ENCODE assay signal across 21 cellular contexts in genomic region chr4:104915864-104916263, GRCh38.
"Had no signal": no experiment of that assay in that cellular context is flagged by ENCODE, and none has a peak within 500 bp of the region (broad histone marks: within the 10 kb centered on the region; RNA-seq: fewer than 3 reads in every experiment).

No MANE protein-coding gene starts in this region.

- FAIRE-seq: endometrium, urothelium cell line had no signal

- H3K27ac ChIP-seq: breast epithelium, epithelial cell of prostate, esophagus squamous epithelium, lower lobe of right lung, right atrium auricular region had no signal

- H3K9me3 ChIP-seq: breast epithelium, esophagus squamous epithelium, lower lobe of right lung, right atrium auricular region had no signal

- H3K27me3 ChIP-seq: breast epithelium, esophagus squamous epithelium, right atrium auricular region had no signal

- H3K4me3 ChIP-seq: breast epithelium, esophagus squamous epithelium, lower lobe of right lung, right atrium auricular region had no signal

- H3K36me3 ChIP-seq: breast epithelium, esophagus squamous epithelium, lower lobe of right lung, right atrium auricular region had no signal

- ATAC-seq: activated naive CD4-positive, alpha-beta T cell treated with anti-CD3 and anti-CD28 coated beads, Interleukin-2, amount 50 U/mL, for 72 hours; activated T-cell treated with anti-CD3 and anti-CD28 coated beads, Interleukin-2, amount 50 U/mL, for 72 hours; lower lobe of right lung; natural killer cell; stimulated activated naive B cell treated with anti-CD40 and anti-IgM and Interleukin-4, amounts not matched to agents 10 μg/mL and 1 μg/mL and 100 μg/mL, for 72 hours had no signal

- H3K4me1 ChIP-seq: breast epithelium, lower lobe of right lung, right atrium auricular region had no signal

- DNase-seq: activated CD4-positive, alpha-beta T cell treated with anti-CD3 and anti-CD28 coated beads for 4 hours; activated CD4-positive, alpha-beta T cell treated with anti-CD3 and anti-CD28 coated beads, Interleukin-2, amount 50 U/mL, for 4 hours; activated naive CD4-positive, alpha-beta T cell; activated T-cell treated with anti-CD3 and anti-CD28 coated beads for 4 hours; activated T-cell treated with anti-CD3 and anti-CD28 coated beads, Interleukin-2, amount 50 U/mL, for 72 hours; central memory CD4-positive, alpha-beta T cell; esophagus squamous epithelium; foreskin melanocyte; lower lobe of right lung; mesendoderm; natural killer cell; stimulated activated CD4-positive, alpha-beta T cell treated with anti-CD3 and anti-CD28 coated beads, Interleukin-15, amount 100 ng/mL, for 24 hours; stimulated activated CD4-positive, alpha-beta T cell treated with anti-CD3 and anti-CD28 coated beads, Interleukin-2, amount 100 ng/mL, for 24 hours; stimulated activated naive B cell treated with anti-CD40 and anti-IgM and Interleukin-4, amounts not matched to agents 10 μg/mL and 1 μg/mL and 100 μg/mL, for 72 hours; trophoblast cell had no signal
